1 cellular context compared by ENCODE assay signal in genomic region chr1:229300099-229300757, GRCh38.
TF ChIP-seq lines count a peak whose summit lies in the region.

No MANE protein-coding gene starts in this region.

TF ChIP-seq in IMR-90, 13 proteins besides CTCF, POLR2A, EP300 and RAD21:
- TF ChIP-seq CEBPB (IDR thresholded peaks at IDR 0.05; ENCODE audit: low read depth, low read length), result no peak
- no peak for TF ChIP-seq NFE2L2 (IDR thresholded peaks at IDR 0.05; ENCODE audit: low read depth, low read length)
- no peak for TF ChIP-seq SMC3 (IDR thresholded peaks at IDR 0.05; ENCODE audit: low read depth, low read length)
- TF ChIP-seq FOS (IDR thresholded peaks at IDR 0.05; ENCODE audit: low read depth, low read length), result no peak
- TF ChIP-seq RCOR1 (IDR thresholded peaks at IDR 0.05; ENCODE audit: insufficient replicate concordance, low read length), result no peak
- no peak for TF ChIP-seq MAFK (IDR thresholded peaks at IDR 0.05; ENCODE audit: low read depth, low read length)
- no peak for TF ChIP-seq USF2 (IDR thresholded peaks at IDR 0.05; ENCODE audit: low read depth, low read length)
- no peak for TF ChIP-seq MXI1 (IDR thresholded peaks at IDR 0.05; ENCODE audit: borderline replicate concordance, low read depth, low read length)
- TF ChIP-seq, protein P1, sequence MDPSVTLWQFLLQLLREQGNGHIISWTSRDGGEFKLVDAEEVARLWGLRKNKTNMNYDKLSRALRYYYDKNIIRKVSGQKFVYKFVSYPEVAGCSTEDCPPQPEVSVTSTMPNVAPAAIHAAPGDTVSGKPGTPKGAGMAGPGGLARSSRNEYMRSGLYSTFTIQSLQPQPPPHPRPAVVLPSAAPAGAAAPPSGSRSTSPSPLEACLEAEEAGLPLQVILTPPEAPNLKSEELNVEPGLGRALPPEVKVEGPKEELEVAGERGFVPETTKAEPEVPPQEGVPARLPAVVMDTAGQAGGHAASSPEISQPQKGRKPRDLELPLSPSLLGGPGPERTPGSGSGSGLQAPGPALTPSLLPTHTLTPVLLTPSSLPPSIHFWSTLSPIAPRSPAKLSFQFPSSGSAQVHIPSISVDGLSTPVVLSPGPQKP (IDR thresholded peaks at IDR 0.05; ENCODE audit: borderline replicate concordance, low read depth, low read length), result no peak
- TF ChIP-seq BHLHE40 (IDR thresholded peaks at IDR 0.05; ENCODE audit: low read depth, low read length), result no peak
- no peak for TF ChIP-seq MAZ (IDR thresholded peaks at IDR 0.05; ENCODE audit: borderline replicate concordance, low read depth, low read length)
- no peak for TF ChIP-seq CHD1 (IDR thresholded peaks at IDR 0.05; ENCODE audit: low read depth, low read length)
- TF ChIP-seq RFX5 (IDR thresholded peaks at IDR 0.05; ENCODE audit: low read depth, low read length), result no peak
